9 cellular contexts compared by ENCODE assay signal in the genomic region with DNA sequence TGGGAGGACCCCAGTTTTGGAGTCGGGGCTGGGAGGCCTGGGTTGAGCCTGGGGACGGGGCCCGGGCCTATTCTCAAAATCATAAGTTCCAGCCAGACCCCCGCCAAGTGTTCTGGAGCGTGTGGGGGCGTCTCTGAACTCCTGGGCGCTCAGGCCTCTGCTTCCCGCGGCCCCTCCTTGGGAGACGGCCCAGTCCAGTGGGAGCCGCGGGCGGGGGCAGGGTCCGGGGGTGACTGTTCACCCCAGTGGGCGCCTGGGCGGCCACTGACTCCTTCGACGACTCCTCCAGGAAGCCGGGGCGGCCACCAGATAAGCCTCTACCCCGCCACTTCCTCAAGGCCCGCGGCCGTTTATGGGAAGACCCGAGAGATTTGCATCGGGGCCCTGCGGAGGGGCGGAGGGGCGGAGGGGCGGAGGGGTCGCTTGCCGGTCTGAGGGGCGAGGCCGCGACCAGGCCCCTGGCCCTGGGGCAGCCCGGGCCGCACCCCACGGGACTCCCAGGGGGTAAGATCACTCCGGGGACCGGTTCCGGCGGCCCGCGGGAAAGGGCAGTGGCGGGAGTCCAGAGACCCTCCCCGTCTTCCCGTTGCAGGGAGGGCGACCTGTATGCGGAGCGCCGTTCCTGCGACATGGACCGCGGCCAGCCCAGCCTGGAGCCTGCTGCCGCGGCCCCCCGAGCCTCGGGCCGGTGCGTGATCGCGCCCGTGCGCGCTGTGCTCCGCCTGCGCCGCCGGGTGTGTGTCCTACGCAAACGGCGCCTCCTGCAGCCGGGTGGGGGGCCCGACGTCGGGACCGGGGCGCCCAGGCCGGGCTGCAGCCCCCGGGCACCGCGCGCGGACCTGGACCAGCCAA. TPM values are rescaled to one million over a fixed set of nuclear protein-coding genes. Genes with fewer than 3 reads are reported as not detected.
DNase-seq lines count a peak whose midpoint lies in the region; ATAC-seq and TF ChIP-seq lines count a peak whose summit lies in the region.
"Had no signal": no experiment of that assay in that cellular context is flagged by ENCODE, and none has a peak within 500 bp of the region (broad histone marks: within the 10 kb centered on the region; RNA-seq: fewer than 3 reads in every experiment).

No MANE protein-coding gene starts in this region.

- H2AFZ ChIP-seq in neuronal stem cell (ENCODE audit: low read length), result no peak overlapping the region

- H2BK120ac ChIP-seq in neuronal stem cell (ENCODE audit: low read depth, low read length), result peak overlapping the region; percentile 94

- no peaks in the 10 kb centered on the region; the same call in 1 of the 2 replicates for H3K36me3 ChIP-seq in H7 (replicated peaks; ENCODE audit: control insufficient read depth, insufficient read depth, low read length)
- H3K36me3 ChIP-seq in SJSA1, result peaks cover 32% of the 10 kb centered on the region
- H3K36me3 ChIP-seq in esophagus squamous epithelium, result peaks cover 0 to 41% (median under 1%) of the 10 kb centered on the region in 3 donors
- H3K36me3 ChIP-seq in neuronal stem cell (replicated peaks in 1 of 2; ENCODE audit: control insufficient read depth in 2 of 2, insufficient read depth in 2 of 2, low read length in 2 of 2), result peaks cover 9 to 13% of the 10 kb centered on the region in 2 donors

- peak overlapping the region; percentile 57 for H3K4me2 ChIP-seq in neuronal stem cell (ENCODE audit: insufficient read depth, low read length, poor library complexity, severe bottlenecking)

- H4K8ac ChIP-seq in neuronal stem cell (ENCODE audit: low read depth, low read length), result peak overlapping the region; percentile 65

- peak overlapping the region; percentile 49 for H3K27ac ChIP-seq in SJSA1
- H3K27ac ChIP-seq in esophagus squamous epithelium, result peak overlapping the region; percentile 81 to 87 (median 84)
- peak overlapping the region; percentile 54 for H3K27ac ChIP-seq in neuronal stem cell (replicated peaks; ENCODE audit: low read length)

- H2AK5ac ChIP-seq in neuronal stem cell (ENCODE audit: low read depth, low read length), result peak overlapping the region; percentile 97

- H3K4ac ChIP-seq in neuronal stem cell (ENCODE audit: low read length), result peak overlapping the region; percentile 53

- peak overlapping the region; percentile 99 for H3K23ac ChIP-seq in neuronal stem cell (ENCODE audit: low read depth, low read length, poor library complexity)

- H2BK12ac ChIP-seq in neuronal stem cell (ENCODE audit: low read length), result peak overlapping the region; percentile 73

- H3K79me1 ChIP-seq in neuronal stem cell (ENCODE audit: low read depth, low read length), result peaks cover 6% of the 10 kb centered on the region

- 37% methylated on average over 8 of the region's 84 CpGs; no CpG with 5 or more reads in 1 of the 2 donors for WGBS in esophagus squamous epithelium, 2 donors
- WGBS in neuronal stem cell (ENCODE audit: extremely low coverage in 2 of 2, insufficient read length in 2 of 2, insufficient replicate concordance in 1 of 2), 2 donors, result no CpG with 5 or more reads among the region's 84 CpGs

- H3K4me1 ChIP-seq in SJSA1 (replicated peaks) (peaks cover 15% of the 10 kb centered on the region), esophagus squamous epithelium (peaks cover 34 to 74% (median 51%) of the 10 kb centered on the region in 3 donors), neuronal stem cell (ENCODE audit: control insufficient read depth in 2 of 2, insufficient read depth in 1 of 2, low read depth in 1 of 2, low read length in 2 of 2) (peaks cover 11 to 23% of the 10 kb centered on the region in 2 donors)

- intact Hi-C loops in esophagus squamous epithelium (cut with DNase I), result no loop called here
- intact Hi-C loops in sciatic nerve (cut with DNase I), result no loop called here

- peak overlapping the region; percentile 60 for H3K4me3 ChIP-seq in H7 (ENCODE audit: insufficient read depth, low read depth, low read length)
- H3K4me3 ChIP-seq in SJSA1, result peak overlapping the region; percentile 51
- H3K4me3 ChIP-seq in esophagus squamous epithelium, result peak overlapping the region; percentile 43 to 61 (median 56)
- H3K4me3 ChIP-seq in neuronal stem cell (ENCODE audit: low read length in 2 of 2), result peak overlapping the region in 1 of 2 donors; percentile 69

- H3K9me3 ChIP-seq in SJSA1 (replicated peaks), result no peaks in the 10 kb centered on the region
- no peaks in the 10 kb centered on the region for H3K9me3 ChIP-seq in esophagus squamous epithelium
- peaks cover 3 to 12% of the 10 kb centered on the region in 2 donors for H3K9me3 ChIP-seq in neuronal stem cell (replicated peaks in 1 of 2; ENCODE audit: control insufficient read depth in 2 of 2, insufficient read depth in 1 of 2, low read depth in 1 of 2, low read length in 2 of 2)

- TF ChIP-seq POLR2A in esophagus squamous epithelium (IDR thresholded peaks at IDR 0.05), result no peak

- H4K91ac ChIP-seq in neuronal stem cell (ENCODE audit: low read depth, low read length, poor library complexity), result no peak overlapping the region

- no peak for TF ChIP-seq CTCF in esophagus squamous epithelium (IDR thresholded peaks at IDR 0.05)

- H3K14ac ChIP-seq in neuronal stem cell (ENCODE audit: low read length), result no peak overlapping the region

- DNase-seq in H7 (peak; percentile 84), SJSA1 (ENCODE audit: low read depth in 1 of 2, low spot score in 2 of 2) (peak in 1 of 2 experiments; percentile 45), esophagus squamous epithelium (lab: John Stamatoyannopoulos, UW) (no peak), neuronal stem cell (ENCODE audit: low spot score) (no peak), GM19238 (ENCODE audit: insufficient read length, low spot score) (no peak), sciatic nerve (ENCODE audit: low spot score) (no peak)

- H3K18ac ChIP-seq in neuronal stem cell (ENCODE audit: low read length), result peak overlapping the region; percentile 93

- no peak for ATAC-seq in HG03521 (IDR thresholded peaks at IDR 0.05; ENCODE audit: unreplicated experiment)
- no peak for ATAC-seq in HG02970 (IDR thresholded peaks at IDR 0.05; ENCODE audit: low FRiP score, unreplicated experiment)
- no peak for ATAC-seq in sciatic nerve

- peak overlapping the region; percentile 75 for H2BK15ac ChIP-seq in neuronal stem cell (ENCODE audit: low read length)

- peak overlapping the region; percentile 75 for H2BK5ac ChIP-seq in neuronal stem cell (ENCODE audit: low read length)

- H3K9ac ChIP-seq in neuronal stem cell (ENCODE audit: low read depth, low read length, poor library complexity), result peak overlapping the region; percentile 77

- H3K27me3 ChIP-seq in H7 (ENCODE audit: control insufficient read depth, insufficient read depth, low read length) (no peaks in the 10 kb centered on the region), SJSA1 (replicated peaks) (no peaks in the 10 kb centered on the region), esophagus squamous epithelium (peaks cover 0 to 50% (median 0%) of the 10 kb centered on the region in 4 donors), neuronal stem cell (ENCODE audit: control insufficient read depth in 3 of 3, insufficient read depth in 3 of 3, low read depth in 1 of 3, low read length in 3 of 3) (peaks cover 0 to 39% (median 9%) of the 10 kb centered on the region in 3 experiments)

RNA-seq across cellular contexts. Expression of gene TOR4A, which starts 0.8 kb away (rescaled TPM):
- 21.3 and 23.2 TPM in 2 replicates for total RNA-seq in H7 (2014; rRNA removed; shearing (Covaris generic))
- 9.7 and 10.9 TPM in 2 replicates for total RNA-seq in SJSA1 (2014; rRNA removed; shearing (Covaris generic))
- total RNA-seq in esophagus squamous epithelium (10 to 100 TPM in 3 of 4 donors, 1 to 10 TPM in 1; 8.8 to 17.5 (median 13.5) TPM), sciatic nerve (4.0 TPM)
- polyA plus RNA-seq in neuronal stem cell (2013, experiment 1 of 2), result 3.1 TPM
- polyA plus RNA-seq in neuronal stem cell (2013, experiment 2 of 2), result 3.0 TPM

RNA-seq across cellular contexts. Expression of gene NELFB, which starts 23.2 kb away (rescaled TPM):
- total RNA-seq in H7 (2014; rRNA removed; shearing (Covaris generic)), result 112 and 121 TPM in 2 replicates
- 35.2 and 41.9 TPM in 2 replicates for total RNA-seq in SJSA1 (2014; rRNA removed; shearing (Covaris generic))
- total RNA-seq in esophagus squamous epithelium, result 10 to 100 TPM; 26.1 to 41.4 (median 35.2) TPM
- 45.7 TPM for polyA plus RNA-seq in neuronal stem cell (2013, experiment 1 of 2)
- 46.2 TPM for polyA plus RNA-seq in neuronal stem cell (2013, experiment 2 of 2)
- total RNA-seq in sciatic nerve, result 38.9 TPM

RNA-seq across cellular contexts. Expression of gene NRARP, which starts 23.8 kb away (rescaled TPM):
- 27.7 and 34.8 TPM in 2 replicates for total RNA-seq in H7 (2014; rRNA removed; shearing (Covaris generic))
- 0.97 and 1.2 TPM in 2 replicates for total RNA-seq in SJSA1 (2014; rRNA removed; shearing (Covaris generic))
- 10 to 100 TPM; 19.6 to 33.9 (median 27.5) TPM for total RNA-seq in esophagus squamous epithelium
- polyA plus RNA-seq in neuronal stem cell (2013, experiment 1 of 2), result 51.2 TPM
- polyA plus RNA-seq in neuronal stem cell (2013, experiment 2 of 2), result 51.6 TPM
- 18.5 TPM for total RNA-seq in sciatic nerve

RNA-seq across cellular contexts. Expression of gene STPG3, which starts 27.2 kb away (rescaled TPM):
- total RNA-seq in H7 (2014; rRNA removed; shearing (Covaris generic)), result not detected in 2 replicates
- total RNA-seq in SJSA1 (2014; rRNA removed; shearing (Covaris generic)), result not detected in 2 replicates
- total RNA-seq in esophagus squamous epithelium (not detected), sciatic nerve (not detected)
- 0.07 TPM for polyA plus RNA-seq in neuronal stem cell (2013, experiment 1 of 2)
- not detected for polyA plus RNA-seq in neuronal stem cell (2013, experiment 2 of 2)
- total RNA-seq: T-helper 2 cell treated with Interferon-gamma antibody and Interleukin-4, amounts not matched to agents 100 ng/mL and 5 ng/mL, for 36 hours had no signal

RNA-seq across cellular contexts. Expression of gene TUBB4B, which starts 37.2 kb away (rescaled TPM):
- total RNA-seq in H7 (2014; rRNA removed; shearing (Covaris generic)), result 238 and 257 TPM in 2 replicates
- 229 and 232 TPM in 2 replicates for total RNA-seq in SJSA1 (2014; rRNA removed; shearing (Covaris generic))
- 100 to 1,000 TPM; 367 to 753 (median 540) TPM for total RNA-seq in esophagus squamous epithelium
- 358 TPM for polyA plus RNA-seq in neuronal stem cell (2013, experiment 1 of 2)
- polyA plus RNA-seq in neuronal stem cell (2013, experiment 2 of 2), result 354 TPM
- 108 TPM for total RNA-seq in sciatic nerve
